ENCODE assay signal across 16 cellular contexts in genomic region chr14:64930085-64930843, GRCh38. TPM values are rescaled to one million over a fixed set of nuclear protein-coding genes. Genes with fewer than 3 reads are reported as not detected.
DNase-seq lines count a peak whose midpoint lies in the region; ATAC-seq and TF ChIP-seq lines count a peak whose summit lies in the region.
"Had no signal": no experiment of that assay in that cellular context is flagged by ENCODE, and none has a peak within 500 bp of the region (broad histone marks: within the 10 kb centered on the region; RNA-seq: fewer than 3 reads in every experiment).

No MANE protein-coding gene starts in this region.

- intact Hi-C loops in breast epithelium (cut with DNase I; ENCODE audit: low total_unique reads) = loop anchor here (5.0 kb wide), 1 partner anchor 867 kb away; no protein-coding TSS in a partner anchor
- intact Hi-C loops in right lobe of liver (cut with DNase I) = no loop called here
- intact Hi-C loops in stomach (cut with DNase I; ENCODE audit: low total_unique reads) = no loop called here

- 79% methylated on average over 3 of the region's 3 CpGs for WGBS in right lobe of liver (ENCODE audit: insufficient coverage, low coverage, low lambda C conversion rate, missing lambda C conversion rate)
- 66 to 79% (median 75%) methylated on average over 3 of the region's 3 CpGs for whole genome bisulfite sequencing in stomach, 5 donors
- 55% methylated on average over 3 of the region's 3 CpGs for WGBS in suprapubic skin

- H3K27ac ChIP-seq in breast epithelium = peak overlapping the region; percentile 24 to 53
- no peak overlapping the region for H3K27ac ChIP-seq in right lobe of liver
- H3K27ac ChIP-seq in stomach = peak overlapping the region in 3 of 5 donors; percentile 2 to 23 (median 8)
- H3K27ac ChIP-seq in suprapubic skin = no peak overlapping the region
- H3K27ac ChIP-seq: neutrophil had no signal

- ATAC-seq in right lobe of liver (peak; percentile 40 to 65 (median 60)), GM18870 (IDR thresholded peaks at IDR 0.05; ENCODE audit: unreplicated experiment) (no peak)
- ATAC-seq: PC-3 had no signal

- peaks cover 29% of the 10 kb centered on the region for H3K4me1 Mint-ChIP-seq in activated naive CD4-positive, alpha-beta T cell treated with anti-CD3 and anti-CD28 coated beads, Interleukin-2, amount 50 U/mL, for 24 hours

- peak overlapping the region; percentile 8 for H3K4me3 Mint-ChIP-seq in activated naive CD4-positive, alpha-beta T cell treated with anti-CD3 and anti-CD28 coated beads, Interleukin-2, amount 50 U/mL, for 24 hours

- TF ChIP-seq EP300 in stomach (IDR thresholded peaks at IDR 0.05) = no peak
- TF ChIP-seq EP300 in suprapubic skin (IDR thresholded peaks at IDR 0.05) = no peak

- H3K36me3 ChIP-seq in breast epithelium (no peaks in the 10 kb centered on the region), right lobe of liver (peaks cover 4 to 57% (median 9%) of the 10 kb centered on the region in 4 donors), stomach (peaks cover 6 to 96% (median 88%) of the 10 kb centered on the region in 4 donors), suprapubic skin (peaks cover 71% of the 10 kb centered on the region)

- H3K27ac Mint-ChIP-seq in activated naive CD4-positive, alpha-beta T cell treated with anti-CD3 and anti-CD28 coated beads, Interleukin-2, amount 50 U/mL, for 24 hours = peak overlapping the region; percentile 88

- TF ChIP-seq CTCF in breast epithelium (IDR thresholded peaks at IDR 0.05) = no peak
- no peak for TF ChIP-seq CTCF in right lobe of liver (IDR thresholded peaks at IDR 0.05)
- TF ChIP-seq CTCF in stomach (IDR thresholded peaks at IDR 0.05) = no peak
- TF ChIP-seq CTCF in suprapubic skin (IDR thresholded peaks at IDR 0.05) = no peak

- no peaks in the 10 kb centered on the region for H3K4me1 ChIP-seq in breast epithelium
- peaks cover 0 to 40% (median 0%) of the 10 kb centered on the region in 4 donors for H3K4me1 ChIP-seq in right lobe of liver
- H3K4me1 ChIP-seq in stomach = peaks cover 0 to 34% (median 12%) of the 10 kb centered on the region in 4 donors
- peaks cover 16% of the 10 kb centered on the region for H3K4me1 ChIP-seq in suprapubic skin

- H3K27me3 Mint-ChIP-seq in activated naive CD4-positive, alpha-beta T cell treated with anti-CD3 and anti-CD28 coated beads, Interleukin-2, amount 50 U/mL, for 24 hours = no peaks in the 10 kb centered on the region

- no peak for TF ChIP-seq POLR2A in breast epithelium (IDR thresholded peaks at IDR 0.05)
- no peak for TF ChIP-seq POLR2A in right lobe of liver (IDR thresholded peaks at IDR 0.05)
- no peak for TF ChIP-seq POLR2A in stomach (IDR thresholded peaks at IDR 0.05)
- no peak for TF ChIP-seq POLR2A in suprapubic skin (IDR thresholded peaks at IDR 0.05)

- no peak for DNase-seq in activated naive CD4-positive, alpha-beta T cell treated with anti-CD3 and anti-CD28 coated beads, Interleukin-2, amount 50 U/mL, for 16 hours
- DNase-seq in breast epithelium (ENCODE audit: low spot score in 2 of 2) (no peak), right lobe of liver (no peak), stomach (no peak), suprapubic skin (ENCODE audit: low spot score in 2 of 2) (no peak), T1000 (lab: John Stamatoyannopoulos, UW) (no peak)
- DNase-seq: anterior cingulate cortex, NCI-H1105 treated with DMSO at 0.1 percent for 48 hours, NCI-H226, PC-3 had no signal

- no peaks in the 10 kb centered on the region for H3K9me3 Mint-ChIP-seq in activated naive CD4-positive, alpha-beta T cell treated with anti-CD3 and anti-CD28 coated beads, Interleukin-2, amount 50 U/mL, for 24 hours

- no peaks in the 10 kb centered on the region for H3K9me3 ChIP-seq in breast epithelium
- H3K9me3 ChIP-seq in right lobe of liver = peaks cover 0 to 2% (median 0%) of the 10 kb centered on the region in 4 donors
- H3K9me3 ChIP-seq in stomach = no peaks in the 10 kb centered on the region
- no peaks in the 10 kb centered on the region for H3K9me3 ChIP-seq in suprapubic skin
- H3K9me3 ChIP-seq: neutrophil had no signal

- no peaks in the 10 kb centered on the region for H3K27me3 ChIP-seq in breast epithelium
- H3K27me3 ChIP-seq in right lobe of liver = no peaks in the 10 kb centered on the region
- no peaks in the 10 kb centered on the region for H3K27me3 ChIP-seq in stomach
- no peaks in the 10 kb centered on the region for H3K27me3 ChIP-seq in suprapubic skin
- H3K27me3 ChIP-seq: neutrophil had no signal

- H3K4me3 ChIP-seq in breast epithelium (no peak overlapping the region), right lobe of liver (no peak overlapping the region), stomach (no peak overlapping the region), suprapubic skin (no peak overlapping the region)

- H3K36me3 Mint-ChIP-seq in activated naive CD4-positive, alpha-beta T cell treated with anti-CD3 and anti-CD28 coated beads, Interleukin-2, amount 50 U/mL, for 24 hours = peaks cover 20% of the 10 kb centered on the region

RNA-seq across cellular contexts. Expression of gene GPX2, which starts 12.3 kb away (rescaled TPM):
- total RNA-seq in breast epithelium = 1 to 10 TPM in 2 of 3 donors, not detected in 1; 4.4 to 7.5 TPM
- 1,000 to 10,000 TPM in 1 of 6 experiments, 100 to 1,000 TPM in 5; 248 to 1,113 (median 341) TPM for total RNA-seq in right lobe of liver
- total RNA-seq in stomach = 100 to 1,000 TPM in 2 of 5 donors, 10 to 100 TPM in 3; 22.8 to 298 (median 48.4) TPM
- polyA plus RNA-seq in stomach = 100 to 1,000 TPM; 167 to 464 (median 301) TPM
- 10 to 100 TPM in 3 of 4 donors, 1 to 10 TPM in 1; 10.0 to 65.0 (median 27.6) TPM for total RNA-seq in suprapubic skin
- total RNA-seq: frontal cortex; kidney epithelial cell; T-helper 1 cell treated with Interleukin-12 subunit alpha and Interleukin-12 subunit beta and Interleukin-4 antibody, amounts not matched to agents 30 ng/mL and 1 ng/mL, for 36 hours had no signal

RNA-seq across cellular contexts. Expression of gene CHURC1, which starts 16.0 kb away (rescaled TPM):
- 100 to 1,000 TPM in 2 of 3 donors, 10 to 100 TPM in 1; 85.6 to 122 (median 102) TPM for total RNA-seq in breast epithelium
- 10 to 100 TPM; 28.2 to 55.2 (median 37.1) TPM for total RNA-seq in right lobe of liver
- 100 to 1,000 TPM in 1 of 5 donors, 10 to 100 TPM in 4; 20.4 to 102 (median 43.3) TPM for total RNA-seq in stomach
- 10 to 100 TPM; 40.0 to 53.2 (median 41.7) TPM for polyA plus RNA-seq in stomach
- 10 to 100 TPM; 50.9 to 93.8 (median 87.7) TPM for total RNA-seq in suprapubic skin

RNA-seq across cellular contexts. Expression of gene RAB15, which starts 41.9 kb away (rescaled TPM):
- total RNA-seq in breast epithelium (10 to 100 TPM in 2 of 3 donors, 1 to 10 TPM in 1; 1.3 to 24.0 (median 17.7) TPM), right lobe of liver (10 to 100 TPM in 2 of 6 experiments, 1 to 10 TPM in 4; 6.5 to 13.8 (median 9.0) TPM), stomach (10 to 100 TPM in 3 of 5 donors, 1 to 10 TPM in 2; 1.2 to 20.3 (median 11.0) TPM), suprapubic skin (10 to 100 TPM in 3 of 4 donors, 1 to 10 TPM in 1; 9.6 to 17.0 (median 15.1) TPM)
- 10 to 100 TPM in 2 of 3 donors, 1 to 10 TPM in 1; 7.2 to 14.1 (median 11.9) TPM for polyA plus RNA-seq in stomach

RNA-seq across cellular contexts. Expression of gene SPTB, which starts 50.6 kb away (rescaled TPM):
- total RNA-seq in breast epithelium (1 to 10 TPM in 2 of 3 donors, under 1 TPM in 1; 0.88 to 2.6 (median 2.1) TPM), right lobe of liver (1 to 10 TPM in 1 of 6 experiments, under 1 TPM in 5; 0.12 to 2.4 (median 0.72) TPM), stomach (1 to 10 TPM in 2 of 5 donors, under 1 TPM in 1, not detected in 2; under 0.01 to 3.5 (median 1.0) TPM), suprapubic skin (1 to 10 TPM in 1 of 4 donors, under 1 TPM in 3; 0.44 to 2.4 (median 0.54) TPM)
- polyA plus RNA-seq in stomach = under 1 TPM; 0.18 to 0.92 (median 0.19) TPM
- total RNA-seq: T-helper 1 cell treated with Interleukin-12 subunit alpha and Interleukin-12 subunit beta and Interleukin-4 antibody, amounts not matched to agents 30 ng/mL and 1 ng/mL, for 36 hours had no signal

RNA-seq across cellular contexts. Expression of gene FNTB, which starts 56.4 kb away (rescaled TPM):
- 10 to 100 TPM; 15.7 to 22.9 (median 18.9) TPM for total RNA-seq in breast epithelium
- 10 to 100 TPM in 2 of 6 experiments, 1 to 10 TPM in 4; 6.1 to 19.2 (median 9.0) TPM for total RNA-seq in right lobe of liver
- total RNA-seq in stomach = 10 to 100 TPM in 2 of 5 donors, 1 to 10 TPM in 2, not detected in 1; 2.9 to 18.3 (median 8.1) TPM
- polyA plus RNA-seq in stomach = 10 to 100 TPM in 1 of 3 donors, 1 to 10 TPM in 2; 6.1 to 10.6 (median 6.3) TPM
- 10 to 100 TPM; 40.6 to 44.6 (median 43.2) TPM for total RNA-seq in suprapubic skin

Comparison
In these comparisons a context has a peak if more than half of its experiments do, and no peak if none do; other contexts are left out.
1. H3K27ac ChIP-seq: peak in breast epithelium (2 of 2) and stomach (3 of 5); none in right lobe of liver (0 of 3) and suprapubic skin (single experiment).